8 cellular contexts compared by ENCODE assay signal in the genomic region with DNA sequence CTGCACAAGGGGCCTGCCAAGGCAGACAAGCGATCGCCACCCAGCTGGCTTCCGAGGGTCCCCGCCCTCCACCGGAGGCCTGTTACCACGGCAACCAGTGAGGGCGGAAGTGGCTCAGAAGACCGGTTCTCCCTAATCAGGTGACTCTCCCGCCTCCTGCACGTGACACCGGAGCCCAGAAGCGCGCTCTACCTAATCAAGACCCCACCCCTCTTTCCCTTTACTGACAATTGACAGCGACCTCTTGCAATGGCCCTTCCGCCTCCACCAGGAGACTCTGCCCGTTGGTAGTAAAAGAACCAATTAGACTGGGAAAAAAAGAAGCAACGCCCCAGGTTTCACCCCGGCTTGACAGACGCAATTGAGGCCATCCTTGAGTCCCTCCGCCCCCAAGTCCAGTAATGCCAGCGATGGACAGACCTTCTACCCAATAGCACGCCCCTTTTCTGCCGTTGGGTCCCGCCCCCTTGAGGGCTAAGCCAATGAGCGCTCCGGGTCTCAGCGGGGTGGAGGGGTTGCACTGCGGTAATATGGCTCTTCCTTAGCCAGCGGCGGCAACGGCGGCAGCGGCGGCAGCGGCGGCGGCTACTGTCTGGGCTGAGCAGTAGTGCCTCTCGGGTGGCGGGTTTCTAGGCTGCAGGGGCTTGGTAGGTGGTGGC. TPM values are rescaled to one million over a fixed set of nuclear protein-coding genes. Genes with fewer than 3 reads are reported as not detected.
A peak's percentile ranks its signal among the peaks of the same experiment; 100 is the strongest.
DNase-seq lines count a peak whose midpoint lies in the region; ATAC-seq and TF ChIP-seq lines count a peak whose summit lies in the region.

UVRAG (plus strand) TSS at position 525 of the 659 bp plus-strand sequence. CDS start 198 bp downstream, outside the sequence.

- no peak for TF ChIP-seq CTCF in lung (IDR thresholded peaks at IDR 0.05; ENCODE audit: control extremely low read depth, extremely low read depth)

- H3K9me3 Mint-ChIP-seq in CD8-positive, alpha-beta memory T cell, result no peaks in the 10 kb centered on the region

- H3K36me3 Mint-ChIP-seq in CD8-positive, alpha-beta memory T cell, result peaks cover 0 to 5% (median 0%) of the 10 kb centered on the region in 3 donors

- H3K4me1 Mint-ChIP-seq in CD8-positive, alpha-beta memory T cell, result peaks cover 18 to 26% (median 26%) of the 10 kb centered on the region in 3 donors

- peaks cover 25% of the 10 kb centered on the region for H3K4me1 ChIP-seq in CD8-positive, alpha-beta memory T cell (ENCODE audit: insufficient read depth, low read length)
- peaks cover 2 to 14% of the 10 kb centered on the region in 2 donors for H3K4me1 ChIP-seq in lung (ENCODE audit: control insufficient read depth in 2 of 2, insufficient read depth in 2 of 2, low read length in 2 of 2)

- peak within 1 kb of the TSS in 3 of 7 donors; percentile 89 to 99 (median 96) for H3K4me3 Mint-ChIP-seq in CD8-positive, alpha-beta memory T cell

- H3K36me3 ChIP-seq in CD8-positive, alpha-beta memory T cell (ENCODE audit: insufficient read depth, low read length), result no peaks in the 10 kb centered on the region
- no peaks in the 10 kb centered on the region for H3K36me3 ChIP-seq in lung (ENCODE audit: control insufficient read depth in 2 of 2, insufficient read depth in 2 of 2, low read length in 2 of 2)

- CTCF ChIA-PET in CD8-positive, alpha-beta memory T cell (lab: Charles Lee), result interaction anchor here (0.9 to 4.5 kb wide), 6 partner anchors 12 to 393 kb away, joined by 3 to 35 read pairs (median 4); no protein-coding TSS in a partner anchor

- H3K27me3 ChIP-seq in CD8-positive, alpha-beta memory T cell (ENCODE audit: insufficient read depth, low read length, poor library complexity, severe bottlenecking), result no peaks in the 10 kb centered on the region
- H3K27me3 ChIP-seq in lung (ENCODE audit: control insufficient read depth, insufficient read depth), result no peaks in the 10 kb centered on the region

- peak within 1 kb of the TSS; percentile 69 for H3K4me3 ChIP-seq in CD8-positive, alpha-beta memory T cell (ENCODE audit: low read length)
- H3K4me3 ChIP-seq in lung, result peak within 1 kb of the TSS; percentile 92

- WGBS in lung, 2 donors, result 0 to 1% methylated on average over 36 to 39 of the region's 39 CpGs

- ATAC-seq in GM19468 (IDR thresholded peaks at IDR 0.05; ENCODE audit: extremely low read depth, unreplicated experiment) (peak; percentile 53), lung (ENCODE audit: insufficient read depth, low FRiP score) (peak; percentile 96)

- H3K9me3 ChIP-seq in CD8-positive, alpha-beta memory T cell (ENCODE audit: low read length), result no peaks in the 10 kb centered on the region
- H3K9me3 ChIP-seq in lung (ENCODE audit: control insufficient read depth in 2 of 2, insufficient read depth in 1 of 2, low read length in 1 of 2), result no peaks in the 10 kb centered on the region

- POLR2A ChIA-PET in CD8-positive, alpha-beta memory T cell (lab: Charles Lee), result no interaction called here

- peaks cover 0 to 6% of the 10 kb centered on the region in 2 donors for H3K27me3 Mint-ChIP-seq in CD8-positive, alpha-beta memory T cell

- peak within 1 kb of the TSS; percentile 75 for H3K27ac ChIP-seq in CD8-positive, alpha-beta memory T cell (ENCODE audit: low read depth, low read length)
- H3K27ac ChIP-seq in lung (ENCODE audit: low read depth in 1 of 2, low read length in 1 of 2), result peak within 1 kb of the TSS; percentile 97 to 98

- peak; percentile 97 to 99 (median 99) for DNase-seq in CD8-positive, alpha-beta memory T cell
- DNase-seq in HS-5 (ENCODE audit: low read depth) (peak; percentile 98), lung (ENCODE audit: low spot score) (peak; percentile 99)
- peak; percentile 99 for DNase-seq in NK-92 treated with Interleukin-12 subunit alpha and Interleukin-12 subunit beta, amount 100 ng/mL, for 24 hours (lab: John Stamatoyannopoulos, UW)
- peak; percentile 99 for DNase-seq in activated CD8-positive, alpha-beta memory T cell treated with anti-CD3 and anti-CD28 coated beads for 24 hours
- DNase-seq in effector CD8-positive, alpha-beta T cell (lab: John Stamatoyannopoulos, UW), result peak; percentile 98
- DNase-seq in stimulated activated CD4-positive, alpha-beta T cell treated with anti-CD3 and anti-CD28 coated beads, TNF-alpha, amount 100 ng/mL, for 4 hours (ENCODE audit: low read depth in 3 of 3), result peak; percentile 94 to 96 (median 94)

- peak within 1 kb of the TSS in 7 of 8 donors; percentile 91 to 100 (median 99) for H3K27ac Mint-ChIP-seq in CD8-positive, alpha-beta memory T cell

RNA-seq across cellular contexts. Expression of gene UVRAG, which starts in this region (rescaled TPM):
- 10 to 100 TPM; 18.0 to 20.9 TPM for total RNA-seq in CD8-positive, alpha-beta memory T cell
- 17.1 TPM for polyA plus RNA-seq in CD8-positive, alpha-beta memory T cell
- 10 to 100 TPM; 23.4 to 53.2 TPM for total RNA-seq in lung
- polyA plus RNA-seq in lung, result 10 to 100 TPM in 1 of 2 donors, 1 to 10 TPM in 1; 8.7 to 13.2 TPM

Comparison
In these comparisons a context has a peak if more than half of its experiments do, and no peak if none do; other contexts are left out.
1. Peak in every context shown above with its lines: DNase-seq, ATAC-seq, H3K4me3 ChIP-seq and H3K27ac ChIP-seq.